In the genomic region with DNA sequence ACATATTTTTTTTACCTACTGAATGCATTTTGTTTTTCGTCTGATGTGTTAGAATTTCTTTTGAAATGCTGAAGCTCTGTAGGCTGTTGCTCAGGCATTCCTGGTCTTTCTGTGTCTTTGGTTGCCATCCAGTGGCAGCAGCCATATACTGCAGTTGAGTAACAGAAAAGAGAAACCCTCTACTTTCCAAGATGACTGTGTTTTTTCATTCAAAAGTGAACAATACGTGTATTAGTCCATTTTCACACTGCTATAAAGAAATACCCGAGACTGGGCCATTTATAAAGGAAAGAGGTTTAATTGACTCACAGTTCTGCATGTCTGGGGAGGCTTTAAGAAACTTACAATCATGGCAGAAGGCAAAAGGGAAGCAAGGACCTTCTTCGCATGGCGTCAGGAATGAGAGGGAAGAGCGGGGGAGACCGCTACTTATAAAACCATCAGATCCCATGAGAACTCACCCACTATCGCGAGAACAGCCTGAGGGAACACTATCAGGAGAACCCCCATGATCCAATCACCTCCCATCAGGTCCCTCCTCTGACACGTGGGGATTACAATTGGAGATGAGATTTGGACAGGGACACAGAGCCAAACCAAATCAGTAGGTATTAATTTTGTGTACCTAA, we compare ENCODE assay signal across 8 cellular contexts. TPM values are rescaled to one million over a fixed set of nuclear protein-coding genes. Genes with fewer than 3 reads are reported as not detected.
DNase-seq lines count a peak whose midpoint lies in the region; ATAC-seq, FAIRE-seq and TF ChIP-seq lines count a peak whose summit lies in the region.

No MANE protein-coding gene starts in this region.

- peaks cover 42% of the 10 kb centered on the region for H3K27me3 Mint-ChIP-seq in CD4-positive, CD25-positive, alpha-beta regulatory T cell
- H3K27me3 Mint-ChIP-seq in activated naive CD8-positive, alpha-beta T cell, result peaks cover 7% of the 10 kb centered on the region

- H3K9me3 Mint-ChIP-seq in CD4-positive, CD25-positive, alpha-beta regulatory T cell, result no peaks in the 10 kb centered on the region
- H3K9me3 Mint-ChIP-seq in activated naive CD8-positive, alpha-beta T cell (ENCODE audit: low read depth), result no peaks in the 10 kb centered on the region

- no peaks in the 10 kb centered on the region for H3K9me3 ChIP-seq in CD4-positive, CD25-positive, alpha-beta regulatory T cell (ENCODE audit: control insufficient read depth in 2 of 2, low read length in 2 of 2)
- peaks cover 3% of the 10 kb centered on the region for H3K9me3 ChIP-seq in SJCRH30 (replicated peaks)

- H3K27ac Mint-ChIP-seq in CD4-positive, CD25-positive, alpha-beta regulatory T cell, result peak overlapping the region; percentile 28 to 70 (median 58)
- peak overlapping the region; percentile 91 for H3K27ac Mint-ChIP-seq in activated naive CD8-positive, alpha-beta T cell

- no peaks in the 10 kb centered on the region for H3K36me3 ChIP-seq in CD4-positive, CD25-positive, alpha-beta regulatory T cell (ENCODE audit: control insufficient read depth, insufficient read depth, low read length)
- H3K36me3 ChIP-seq in SJCRH30, result no peaks in the 10 kb centered on the region

- peak overlapping the region; percentile 4 to 79 (median 67) for H3K4me3 Mint-ChIP-seq in CD4-positive, CD25-positive, alpha-beta regulatory T cell
- peak overlapping the region; percentile 84 for H3K4me3 Mint-ChIP-seq in activated naive CD8-positive, alpha-beta T cell

- peak; percentile 58 to 60 for ATAC-seq in CD4-positive, CD25-positive, alpha-beta regulatory T cell (ENCODE audit: low read depth in 2 of 2)
- no peak for ATAC-seq in GM19328 (IDR thresholded peaks at IDR 0.05; ENCODE audit: unreplicated experiment)

- H3K4me3 ChIP-seq in CD4-positive, CD25-positive, alpha-beta regulatory T cell (ENCODE audit: low read depth, low read length), result peak overlapping the region; percentile 45
- H3K4me3 ChIP-seq in SJCRH30, result peak overlapping the region; percentile 53

- FAIRE-seq in GM19239 (lab: Jason Lieb, UNC), result peak; percentile 89

- DNase-seq in CD4-positive, CD25-positive, alpha-beta regulatory T cell, result peak; percentile 45 to 80 (median 73)
- DNase-seq in GM19239 (ENCODE audit: insufficient read length, low spot score) (no peak), SJCRH30 (peak; percentile 81 to 92), glomerular visceral epithelial cell (ENCODE audit: extremely low spot score) (peak; percentile 84), posterior cingulate gyrus (peak in 7 of 10 donors; percentile 45 to 90 (median 58))

- H3K4me1 ChIP-seq in CD4-positive, CD25-positive, alpha-beta regulatory T cell (ENCODE audit: control insufficient read depth, insufficient read depth, low read length, poor library complexity, severe bottlenecking), result peaks cover 11% of the 10 kb centered on the region
- no peaks in the 10 kb centered on the region for H3K4me1 ChIP-seq in SJCRH30

- intact Hi-C loops in posterior cingulate gyrus (cut with DNase I), result no loop called here

- peak; percentile 88 for TF ChIP-seq CTCF in LNCAP (IDR thresholded peaks at IDR 0.05)

- no peaks in the 10 kb centered on the region for H3K27me3 ChIP-seq in CD4-positive, CD25-positive, alpha-beta regulatory T cell (ENCODE audit: control insufficient read depth, insufficient read depth, low read length)
- no peaks in the 10 kb centered on the region for H3K27me3 ChIP-seq in SJCRH30

- no peaks in the 10 kb centered on the region for H3K36me3 Mint-ChIP-seq in CD4-positive, CD25-positive, alpha-beta regulatory T cell
- no peaks in the 10 kb centered on the region for H3K36me3 Mint-ChIP-seq in activated naive CD8-positive, alpha-beta T cell

- H3K4me1 Mint-ChIP-seq in CD4-positive, CD25-positive, alpha-beta regulatory T cell, result peaks cover 5 to 17% (median 10%) of the 10 kb centered on the region in 4 donors
- H3K4me1 Mint-ChIP-seq in activated naive CD8-positive, alpha-beta T cell (ENCODE audit: low read depth), result peaks cover 10% of the 10 kb centered on the region

- H3K27ac ChIP-seq in CD4-positive, CD25-positive, alpha-beta regulatory T cell (ENCODE audit: insufficient read depth, low read length, poor library complexity, severe bottlenecking), result no peak overlapping the region
- H3K27ac ChIP-seq in SJCRH30, result peak overlapping the region; percentile 28

RNA-seq across cellular contexts. Expression of gene GOLGA8B, which starts 4.7 kb away (rescaled TPM):
- total RNA-seq in CD4-positive, CD25-positive, alpha-beta regulatory T cell, result 545 TPM
- 10 to 100 TPM in 2 of 4 donors, 1 to 10 TPM in 2; 5.1 to 14.2 (median 9.6) TPM for polyA plus RNA-seq in CD4-positive, CD25-positive, alpha-beta regulatory T cell
- 7.6 and 14.7 TPM in 2 replicates for total RNA-seq in SJCRH30 (2014; rRNA removed; shearing (Covaris generic))

Comparison
In these comparisons a context has a peak if more than half of its experiments do, and no peak if none do; other contexts are left out.
1. RNA of gene GOLGA8B, which starts 4.7 kb away (total RNA-seq): 545 TPM in CD4-positive, CD25-positive, alpha-beta regulatory T cell (single experiment); 7.6 to 14.7 TPM in SJCRH30; every median in the first group is over 10 times any median in the second.